In genomic region chr5:168667301-168667859, GRCh38 we compare ENCODE assay signal across 13 cellular contexts.
DNase-seq lines count a peak whose midpoint lies in the region; TF ChIP-seq lines count a peak whose summit lies in the region.
"Had no signal": no experiment of that assay in that cellular context is flagged by ENCODE, and none has a peak within 500 bp of the region (broad histone marks: within the 10 kb centered on the region; RNA-seq: fewer than 3 reads in every experiment).

No MANE protein-coding gene starts in this region.

- WGBS in neuronal stem cell (ENCODE audit: extremely low coverage in 2 of 2, insufficient read length in 2 of 2, insufficient replicate concordance in 1 of 2), 2 donors, result no CpG with 5 or more reads among the region's 4 CpGs

- H3K27me3 ChIP-seq in colonic mucosa (no peaks in the 10 kb centered on the region), neuronal stem cell (ENCODE audit: control insufficient read depth in 3 of 3, insufficient read depth in 3 of 3, low read depth in 1 of 3, low read length in 3 of 3) (peaks cover 0 to 5% (median 0%) of the 10 kb centered on the region in 3 experiments)
- H3K27me3 ChIP-seq: BLaER1 had no signal

- no peak for TF ChIP-seq CTCF in colonic mucosa (IDR thresholded peaks at IDR 0.05)

- no peak overlapping the region for H2BK12ac ChIP-seq in neuronal stem cell (ENCODE audit: low read length)

- H3K14ac ChIP-seq in neuronal stem cell (ENCODE audit: low read length), result no peak overlapping the region

- no peak overlapping the region for H2BK15ac ChIP-seq in neuronal stem cell (ENCODE audit: low read length)

- H2BK5ac ChIP-seq in neuronal stem cell (ENCODE audit: low read length), result no peak overlapping the region

- H2AFZ ChIP-seq in neuronal stem cell (ENCODE audit: low read length), result no peak overlapping the region

- H3K9me3 ChIP-seq in colonic mucosa (no peaks in the 10 kb centered on the region), neuronal stem cell (replicated peaks in 1 of 2; ENCODE audit: control insufficient read depth in 2 of 2, insufficient read depth in 1 of 2, low read depth in 1 of 2, low read length in 2 of 2) (no peaks in the 10 kb centered on the region)
- H3K9me3 ChIP-seq: BLaER1 had no signal

- no peak overlapping the region for H2BK120ac ChIP-seq in neuronal stem cell (ENCODE audit: low read depth, low read length)

- H3K79me1 ChIP-seq in neuronal stem cell (ENCODE audit: low read depth, low read length), result no peaks in the 10 kb centered on the region

- H3K36me3 ChIP-seq in colonic mucosa (no peaks in the 10 kb centered on the region), neuronal stem cell (replicated peaks in 1 of 2; ENCODE audit: control insufficient read depth in 2 of 2, insufficient read depth in 2 of 2, low read length in 2 of 2) (no peaks in the 10 kb centered on the region)
- H3K36me3 ChIP-seq: BLaER1 had no signal

- H3K18ac ChIP-seq in neuronal stem cell (ENCODE audit: low read length), result no peak overlapping the region

- H3K23ac ChIP-seq in neuronal stem cell (ENCODE audit: low read depth, low read length, poor library complexity), result no peak overlapping the region

- peak overlapping the region in 1 of 2 donors; percentile 35 for H3K9ac ChIP-seq in colonic mucosa (ENCODE audit: low read depth in 2 of 2, low read length in 2 of 2)
- no peak overlapping the region for H3K9ac ChIP-seq in neuronal stem cell (ENCODE audit: low read depth, low read length, poor library complexity)
- H3K9ac ChIP-seq: BLaER1 had no signal

- H3K4me1 ChIP-seq in colonic mucosa, result no peaks in the 10 kb centered on the region
- peaks cover 0 to 3% of the 10 kb centered on the region in 2 donors for H3K4me1 ChIP-seq in neuronal stem cell (ENCODE audit: control insufficient read depth in 2 of 2, insufficient read depth in 1 of 2, low read depth in 1 of 2, low read length in 2 of 2)

- H3K4ac ChIP-seq in neuronal stem cell (ENCODE audit: low read length), result no peak overlapping the region

- H3K27ac ChIP-seq in colonic mucosa (no peak overlapping the region), neuronal stem cell (replicated peaks; ENCODE audit: low read length) (no peak overlapping the region)
- H3K27ac ChIP-seq: BLaER1 had no signal

- H2AK5ac ChIP-seq in neuronal stem cell (ENCODE audit: low read depth, low read length), result no peak overlapping the region

- DNase-seq in activated effector memory CD4-positive, alpha-beta T cell treated with anti-CD3 and anti-CD28 coated beads, Interleukin-2, amount 50 U/mL, for 16 hours, result peak; percentile 37
- DNase-seq in activated effector memory CD4-positive, alpha-beta T cell treated with Interleukin-2 at 50 U/mL for 16 hours, result no peak
- DNase-seq in colonic mucosa (peak; percentile 66), neuronal stem cell (ENCODE audit: low spot score) (no peak), DMS53 (lab: John Stamatoyannopoulos, UW) (no peak)
- no peak for DNase-seq in effector CD8-positive, alpha-beta T cell (lab: John Stamatoyannopoulos, UW)
- DNase-seq in activated CD8-positive, alpha-beta memory T cell treated with anti-CD3 and anti-CD28 coated beads for 24 hours, result no peak
- DNase-seq: 8988T; AML-193; CD8-positive, alpha-beta memory T cell; HCEC 1CT; HFFc6 had no signal

- H3K4me3 ChIP-seq in colonic mucosa (no peak overlapping the region), neuronal stem cell (ENCODE audit: low read length in 2 of 2) (no peak overlapping the region)
- H3K4me3 ChIP-seq: BLaER1 had no signal

- H3K4me2 ChIP-seq in neuronal stem cell (ENCODE audit: insufficient read depth, low read length, poor library complexity, severe bottlenecking), result no peak overlapping the region
- H3K4me2 ChIP-seq: BLaER1 had no signal

- intact Hi-C loops in colonic mucosa (cut with DNase I), result no loop called here

- no peak overlapping the region for H4K8ac ChIP-seq in neuronal stem cell (ENCODE audit: low read depth, low read length)

- peak overlapping the region; percentile 50 for H4K91ac ChIP-seq in neuronal stem cell (ENCODE audit: low read depth, low read length, poor library complexity)

Comparison
In these comparisons a context has a peak if more than half of its experiments do, and no peak if none do; other contexts are left out.
1. DNase-seq: peak in activated effector memory CD4-positive, alpha-beta T cell treated with anti-CD3 and anti-CD28 coated beads, Interleukin-2, amount 50 U/mL, for 16 hours (single experiment) and colonic mucosa (single experiment); none in activated effector memory CD4-positive, alpha-beta T cell treated with Interleukin-2 at 50 U/mL for 16 hours (single experiment), neuronal stem cell (single experiment), DMS53 (single experiment), effector CD8-positive, alpha-beta T cell (single experiment) and activated CD8-positive, alpha-beta memory T cell treated with anti-CD3 and anti-CD28 coated beads for 24 hours (single experiment).